8 cellular contexts compared by ENCODE assay signal in the genomic region with DNA sequence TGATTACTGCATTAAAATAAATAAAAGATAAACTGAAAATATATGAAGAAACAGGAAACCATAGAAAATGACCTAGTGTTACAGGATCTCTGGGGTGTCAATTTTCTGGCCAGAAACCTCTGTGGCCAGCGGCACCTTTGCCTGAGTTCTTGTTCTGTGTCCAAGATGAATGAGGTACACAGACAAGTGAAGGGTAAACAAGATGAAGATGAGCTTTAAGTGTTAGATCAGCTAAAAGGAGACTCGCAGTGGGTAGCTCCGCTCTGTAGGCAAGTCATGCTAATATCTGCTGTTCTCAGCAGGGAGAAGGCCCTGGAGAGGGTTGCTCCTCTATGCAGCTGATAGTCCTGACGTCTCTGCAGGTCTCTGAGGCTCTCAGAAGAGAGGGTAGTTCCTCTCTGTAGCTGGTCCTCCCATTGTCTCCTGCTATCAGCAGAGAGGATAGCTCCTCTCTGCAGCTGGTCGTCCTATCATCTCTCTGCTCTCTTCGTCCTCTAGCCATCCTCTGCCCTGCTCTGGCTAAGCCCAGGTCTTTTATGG. TPM values are rescaled to one million over a fixed set of nuclear protein-coding genes. Genes with fewer than 3 reads are reported as not detected.
A peak's percentile ranks its signal among the peaks of the same experiment; 100 is the strongest.
DNase-seq lines count a peak whose midpoint lies in the region; ATAC-seq, FAIRE-seq and TF ChIP-seq lines count a peak whose summit lies in the region.

No MANE protein-coding gene starts in this region.

- no peak for TF ChIP-seq EP300 in GM12878 (IDR thresholded peaks at IDR 0.05; ENCODE audit: borderline replicate concordance in 1 of 2, control insufficient read depth in 1 of 2, low read depth in 2 of 2, low read length in 2 of 2)

- FAIRE-seq in GM12878 (lab: Jason Lieb, UNC) = no peak

- intact Hi-C loops in GM12878 (cut with micrococcal nuclease; ENCODE audit: unreplicated experiment) = no loop called here

- H3K4me3 ChIP-seq in BE2C (ENCODE audit: low read depth, low read length) (peak overlapping the region; percentile 79), GM12878 (peak overlapping the region; percentile 71; the same call in 1 of the 2 replicates), mucosa of rectum (ENCODE audit: low read length in 2 of 2) (peak overlapping the region; percentile 73 to 79)

- CTCF ChIA-PET in GM12878 (lab: Yijun Ruan, JAX) = interaction anchor here (0.5 to 7.3 kb wide), 8 partner anchors 9 to 204 kb away, joined by 3 to 36 read pairs (median 4); no protein-coding TSS in a partner anchor

- TF ChIP-seq CTCF in BE2C (IDR thresholded peaks at IDR 0.05; ENCODE audit: low read depth, low read length) (no peak), GM12878 (IDR thresholded peaks at IDR 0.05 in 2 of 3, conservative IDR thresholded peaks at IDR 0.05 in 1 of 3; ENCODE audit: control insufficient read depth in 2 of 3, extremely low read depth in 1 of 3, insufficient read depth in 1 of 3, low read depth in 3 of 3, low read length in 3 of 3) (no peak)

- no peaks in the 10 kb centered on the region for H3K27me3 ChIP-seq in BE2C
- no peaks in the 10 kb centered on the region for H3K27me3 ChIP-seq in GM12878 (replicated peaks in 1 of 2; ENCODE audit: control insufficient read depth in 2 of 2, insufficient read depth in 2 of 2, low read length in 1 of 2)
- no peaks in the 10 kb centered on the region for H3K27me3 ChIP-seq in mucosa of rectum (ENCODE audit: control insufficient read depth in 2 of 2, insufficient read depth in 2 of 2, low read length in 2 of 2)

- H3K79me2 ChIP-seq in GM12878 (ENCODE audit: control insufficient read depth, insufficient read depth, low read length) = no peaks in the 10 kb centered on the region

- in situ Hi-C loops in GM12878 (cut with MboI) = no loop called here
- in situ Hi-C loops in ACHN (cut with HindIII; ENCODE audit: low pct_ligation_motif_present, low pct_unique_long_range_greater_than_20kb, low sequenced_read_pairs) = no loop called here

- peak overlapping the region; percentile 70 for H3K4me2 ChIP-seq in GM12878 (ENCODE audit: control insufficient read depth, insufficient read depth)

- ATAC-seq in HG02678 (IDR thresholded peaks at IDR 0.05; ENCODE audit: unreplicated experiment) (peak; percentile 5), GM12878 (no peak; the same call in 2 of the 3 replicates)

- no peak for TF ChIP-seq POLR2A in GM12878 (IDR thresholded peaks at IDR 0.05; ENCODE audit: low read depth, low read length)

- no peaks in the 10 kb centered on the region for H4K20me1 ChIP-seq in GM12878 (ENCODE audit: control insufficient read depth, insufficient read depth)

- POLR2A ChIA-PET in GM12878 (lab: Charles Lee) = interaction anchor here (0.8 kb wide), 1 partner anchor 176 kb away, joined by 3 read pairs; no protein-coding TSS in a partner anchor

- H3K36me3 ChIP-seq in BE2C (no peaks in the 10 kb centered on the region), GM12878 (ENCODE audit: control insufficient read depth in 2 of 2, insufficient read depth in 2 of 2, low read length in 1 of 2) (no peaks in the 10 kb centered on the region), mucosa of rectum (ENCODE audit: control insufficient read depth in 2 of 2, insufficient read depth in 2 of 2, low read length in 2 of 2) (no peaks in the 10 kb centered on the region)

- H3K27ac ChIP-seq in GM12878 (ENCODE audit: control insufficient read depth, insufficient read depth) (no peak overlapping the region), mucosa of rectum (ENCODE audit: low read depth in 2 of 2, low read length in 2 of 2) (no peak overlapping the region)

- H3K9ac ChIP-seq in GM12878 (ENCODE audit: control insufficient read depth, insufficient read depth, low read length) = no peak overlapping the region
- peak overlapping the region; percentile 26 to 41 for H3K9ac ChIP-seq in mucosa of rectum (ENCODE audit: low read depth in 1 of 2, low read length in 2 of 2)

- SMC1A ChIA-PET in GM12878 (lab: Charles Lee; ENCODE audit: uncharacterized antibody, unreplicated experiment) = interaction anchor here (0.8 to 1.8 kb wide), 4 partner anchors 11 to 121 kb away, joined by 3 to 5 read pairs (median 4); no protein-coding TSS in a partner anchor

- DNase-seq in BE2C = no peak
- no peak for DNase-seq in GM12878 (ENCODE audit: low read depth, low spot score)
- no peak for DNase-seq in NCI-H1930 (lab: John Stamatoyannopoulos, UW)
- DNase-seq in ACHN = no peak
- DNase-seq in CD1c-positive myeloid dendritic cell (ENCODE audit: extremely low spot score) = no peak
- no peak for DNase-seq in GM19238 (ENCODE audit: insufficient read length, low spot score)

- H3K4me1 ChIP-seq in BE2C (peaks cover 3% of the 10 kb centered on the region; the same call in 1 of the 2 replicates), GM12878 (ENCODE audit: control insufficient read depth, insufficient read depth, low read length) (peaks cover 11% of the 10 kb centered on the region), mucosa of rectum (ENCODE audit: control insufficient read depth in 2 of 2, insufficient read depth in 2 of 2, low read length in 2 of 2) (peaks cover 2 to 5% of the 10 kb centered on the region in 2 donors)

- H3K9me3 ChIP-seq in BE2C = no peaks in the 10 kb centered on the region
- no peaks in the 10 kb centered on the region for H3K9me3 ChIP-seq in GM12878 (replicated peaks; ENCODE audit: control insufficient read depth, insufficient read depth, low read length)
- no peaks in the 10 kb centered on the region for H3K9me3 ChIP-seq in mucosa of rectum (ENCODE audit: control insufficient read depth in 2 of 2, low read length in 2 of 2)

- RAD21 ChIA-PET in GM12878 (lab: Charles Lee; ENCODE audit: unreplicated experiment) = interaction anchor here (1.1 to 1.2 kb wide), 2 partner anchors 17 to 18 kb away, joined by 3 to 4 read pairs; no protein-coding TSS in a partner anchor

- no TSS peak for BruUV-seq in GM12878 (replicated peaks; lab: Mats Ljungman, UMichigan)

- 75% methylated on average over 6 of the region's 6 CpGs for WGBS in GM12878 (ENCODE audit: insufficient coverage, insufficient replicate concordance, low lambda C conversion rate, missing lambda C conversion rate)

- H2AFZ ChIP-seq in GM12878 (ENCODE audit: control insufficient read depth, low read depth, low read length) = peak overlapping the region; percentile 90

- no peak for TF ChIP-seq RAD21 in GM12878 (IDR thresholded peaks at IDR 0.05; ENCODE audit: insufficient read depth, low read depth, low read length)

RNA-seq across cellular contexts. Expression of gene TBC1D22B, which starts 35.9 kb away (rescaled TPM):
- polyA plus RNA-seq in BE2C (2012; ENCODE audit: insufficient read depth, insufficient read length, low read depth) = 5.9 TPM
- 15.8 and 16.4 TPM in 2 replicates for total RNA-seq in GM12878 (2013; cell fraction: nucleolus; rRNA removed)
- total RNA-seq in GM12878 (2014; rRNA removed) (11.9 and 13.0 TPM in 2 replicates), GM12878 (2014; rRNA removed; fragmentation: Illumina TruSeq; extraction: Trizol) (9.5 and 9.9 TPM in 2 replicates), GM12878 (2021) (14.9 and 15.2 TPM in 2 replicates)
- 6.8 TPM for polyA plus RNA-seq in GM12878 (2011; ENCODE audit: low read depth)
- polyA plus RNA-seq in GM12878 (2011; rRNA removed) (7.0 and 7.5 TPM in 2 replicates), GM12878 (2014; fragmentation: Illumina TruSeq; extraction: Trizol) (18.2 and 18.7 TPM in 2 replicates), GM12878 (2014; fragmentation: Nextera tagmentation; extraction: Ambion mirVana) (1 to 10 TPM; 3.4 to 3.7 TPM), GM12878 (2014; rRNA removed) (14.2 and 15.8 TPM in 2 replicates), GM12878 (2016; fragmentation: Nextera tagmentation; extraction: Ambion mirVana) (10 to 100 TPM; 15.4 to 17.7 TPM)
- polyA plus RNA-seq in GM12878 (2011; cell fraction: cytosol; rRNA removed) = 8.5 and 11.0 TPM in 2 replicates
- 10.4 and 10.6 TPM in 2 replicates for polyA plus RNA-seq in GM12878 (2011; cell fraction: nucleus; rRNA removed)
- 7.1 and 7.4 TPM in 2 replicates for polyA plus RNA-seq in GM12878 (2012)
- 5.8 and 6.3 TPM in 2 replicates for polyA minus RNA-seq in GM12878 (2011; rRNA and poly(A)+ RNA removed)
- 3.1 and 3.5 TPM in 2 replicates for polyA minus RNA-seq in GM12878 (2011; cell fraction: cytosol; rRNA and poly(A)+ RNA removed)
- 5.1 and 8.1 TPM in 2 replicates for polyA minus RNA-seq in GM12878 (2011; cell fraction: nucleus; rRNA and poly(A)+ RNA removed)

RNA-seq across cellular contexts. Expression of gene TMEM217, which starts 36.3 kb away (rescaled TPM):
- not detected for polyA plus RNA-seq in BE2C (2012; ENCODE audit: insufficient read depth, insufficient read length, low read depth)
- total RNA-seq in GM12878 (2013; cell fraction: nucleolus; rRNA removed) = 2.4 and 3.3 TPM in 2 replicates
- total RNA-seq in GM12878 (2014; rRNA removed) (2.5 and 3.1 TPM in 2 replicates), GM12878 (2014; rRNA removed; fragmentation: Illumina TruSeq; extraction: Trizol) (1.8 and 2.1 TPM in 2 replicates), GM12878 (2021) (1.6 and 1.9 TPM in 2 replicates)
- polyA plus RNA-seq in GM12878 (2011; ENCODE audit: low read depth) = 1.7 TPM
- polyA plus RNA-seq in GM12878 (2011; rRNA removed) (4.0 and 4.5 TPM in 2 replicates), GM12878 (2014; fragmentation: Illumina TruSeq; extraction: Trizol) (1.9 and 2.5 TPM in 2 replicates), GM12878 (2014; fragmentation: Nextera tagmentation; extraction: Ambion mirVana) (1 to 10 TPM; 1.3 to 2.1 TPM), GM12878 (2014; rRNA removed) (1.9 and 2.4 TPM in 2 replicates), GM12878 (2016; fragmentation: Nextera tagmentation; extraction: Ambion mirVana) (1 to 10 TPM; 2.5 to 2.8 TPM)
- polyA plus RNA-seq in GM12878 (2011; cell fraction: cytosol; rRNA removed) = 2.3 and 2.7 TPM in 2 replicates
- polyA plus RNA-seq in GM12878 (2011; cell fraction: nucleus; rRNA removed) = 2.6 and 3.4 TPM in 2 replicates
- 0.84 and 2.1 TPM in 2 replicates for polyA plus RNA-seq in GM12878 (2012)
- 2.1 and 5.3 TPM in 2 replicates for polyA minus RNA-seq in GM12878 (2011; rRNA and poly(A)+ RNA removed)
- polyA minus RNA-seq in GM12878 (2011; cell fraction: cytosol; rRNA and poly(A)+ RNA removed) = 1.6 and 2.4 TPM in 2 replicates
- 2.1 and 4.0 TPM in 2 replicates for polyA minus RNA-seq in GM12878 (2011; cell fraction: nucleus; rRNA and poly(A)+ RNA removed)

RNA-seq across cellular contexts. Expression of gene PIM1, which starts 51.7 kb away (rescaled TPM):
- polyA plus RNA-seq in BE2C (2012; ENCODE audit: insufficient read depth, insufficient read length, low read depth) = 64.9 TPM
- total RNA-seq in GM12878 (2013; cell fraction: nucleolus; rRNA removed) = 6.3 and 7.3 TPM in 2 replicates
- total RNA-seq in GM12878 (2014; rRNA removed) = 10.6 and 12.5 TPM in 2 replicates
- total RNA-seq in GM12878 (2014; rRNA removed; fragmentation: Illumina TruSeq; extraction: Trizol) = 9.9 and 10.5 TPM in 2 replicates
- total RNA-seq in GM12878 (2021) = 20.6 and 22.0 TPM in 2 replicates
- polyA plus RNA-seq in GM12878 (2011; ENCODE audit: low read depth) = 8.2 TPM
- polyA plus RNA-seq in GM12878 (2011; rRNA removed) = 6.4 and 10.4 TPM in 2 replicates
- 9.2 and 10.8 TPM in 2 replicates for polyA plus RNA-seq in GM12878 (2011; cell fraction: cytosol; rRNA removed)
- polyA plus RNA-seq in GM12878 (2011; cell fraction: nucleus; rRNA removed) = 14.0 and 16.8 TPM in 2 replicates
- 12.5 and 17.7 TPM in 2 replicates for polyA plus RNA-seq in GM12878 (2012)
- polyA plus RNA-seq in GM12878 (2014; fragmentation: Illumina TruSeq; extraction: Trizol) = 29.0 and 33.9 TPM in 2 replicates
- 1 to 10 TPM in 1 of 2 experiments, under 1 TPM in 1; 0.66 to 3.0 TPM for polyA plus RNA-seq in GM12878 (2014; fragmentation: Nextera tagmentation; extraction: Ambion mirVana)
- 11.1 and 11.6 TPM in 2 replicates for polyA plus RNA-seq in GM12878 (2014; rRNA removed)
- 1 to 10 TPM; 7.0 to 8.1 TPM for polyA plus RNA-seq in GM12878 (2016; fragmentation: Nextera tagmentation; extraction: Ambion mirVana)
- polyA minus RNA-seq in GM12878 (2011; rRNA and poly(A)+ RNA removed) = 9.8 and 11.3 TPM in 2 replicates
- polyA minus RNA-seq in GM12878 (2011; cell fraction: cytosol; rRNA and poly(A)+ RNA removed) = 4.7 and 7.4 TPM in 2 replicates
- 6.0 and 8.4 TPM in 2 replicates for polyA minus RNA-seq in GM12878 (2011; cell fraction: nucleus; rRNA and poly(A)+ RNA removed)
